ENCODE assay signal across 15 cellular contexts in genomic region chr3:39279745-39280517, GRCh38. TPM values are rescaled to one million over a fixed set of nuclear protein-coding genes. Genes with fewer than 3 reads are reported as not detected.
DNase-seq lines count a peak whose midpoint lies in the region; ATAC-seq, FAIRE-seq and TF ChIP-seq lines count a peak whose summit lies in the region.
"Had no signal": no experiment of that assay in that cellular context is flagged by ENCODE, and none has a peak within 500 bp of the region (broad histone marks: within the 10 kb centered on the region; RNA-seq: fewer than 3 reads in every experiment).

Gene CX3CR1, minus strand, starts transcription at chr3:39280036. Its CDS starts 13,527 bp downstream, at chr3:39266509.

- peaks cover 11% of the 10 kb centered on the region for H3K4me1 ChIP-seq in left ventricle myocardium inferior
- no peaks in the 10 kb centered on the region for H3K4me1 ChIP-seq in keratinocyte (ENCODE audit: control insufficient read depth, extremely low read depth, insufficient read depth, low read length)
- no peaks in the 10 kb centered on the region for H3K4me1 ChIP-seq in thyroid gland
- H3K4me1 ChIP-seq in Karpas-422 (ENCODE audit: low read length): peaks cover 10% of the 10 kb centered on the region

- H3K9me1 ChIP-seq in keratinocyte (ENCODE audit: control insufficient read depth, extremely low read depth, insufficient read depth, low read length): no peaks in the 10 kb centered on the region

- ATAC-seq in Right ventricle myocardium superior (ENCODE audit: poor library complexity): peak; percentile 69
- ATAC-seq in T-helper 17 cell: no peak

- H2AFZ ChIP-seq in keratinocyte (ENCODE audit: control insufficient read depth, low read length) (no peak within 1 kb of the TSS), Karpas-422 (ENCODE audit: low read length) (no peak within 1 kb of the TSS)

- H3K4me2 ChIP-seq in keratinocyte (ENCODE audit: control insufficient read depth, extremely low read depth, insufficient read depth, low read depth, low read length) (no peak within 1 kb of the TSS), Karpas-422 (ENCODE audit: low read depth, low read length, poor library complexity, severe bottlenecking) (no peak within 1 kb of the TSS)

- peak; percentile 13 for FAIRE-seq in keratinocyte (lab: Jason Lieb, UNC)
- FAIRE-seq: endothelial cell of umbilical vein, GM19239 had no signal

- H3K36me3 Mint-ChIP-seq in T-helper 17 cell (ENCODE audit: low read depth): no peaks in the 10 kb centered on the region

- intact Hi-C loops in Right ventricle myocardium superior (cut with DNase I) (loop anchor here (5.0 kb wide), 1 partner anchor 73 kb away; no protein-coding TSS in a partner anchor), left ventricle myocardium inferior (cut with micrococcal nuclease) (no loop called here), thyroid gland (cut with DNase I) (loop anchor here (5.0 kb wide), 1 partner anchor 158 kb away; no protein-coding TSS in a partner anchor)

- WGBS in thyroid gland, 2 donors: 50 to 74% methylated on average over 4 to 5 of the region's 5 CpGs

- no peak for TF ChIP-seq POLR2A in thyroid gland (IDR thresholded peaks at IDR 0.05)

- H3K27ac ChIP-seq in left ventricle myocardium inferior (replicated peaks): no peak within 1 kb of the TSS
- H3K27ac ChIP-seq in keratinocyte (ENCODE audit: control insufficient read depth, insufficient read depth, low read length): no peak within 1 kb of the TSS
- no peak within 1 kb of the TSS for H3K27ac ChIP-seq in thyroid gland
- no peak within 1 kb of the TSS for H3K27ac ChIP-seq in Karpas-422 (ENCODE audit: low read length)

- dilution Hi-C loops in keratinocyte (cut with MboI; ENCODE audit: extremely low pct_ligation_motif_present, low sequenced_read_pairs): no loop called here

- peak within 1 kb of the TSS; percentile 67 for H3K4me3 Mint-ChIP-seq in T-helper 17 cell

- no peak within 1 kb of the TSS for H3K9ac ChIP-seq in keratinocyte (ENCODE audit: control insufficient read depth, extremely low read depth, insufficient read depth, low read length)
- no peak within 1 kb of the TSS for H3K9ac ChIP-seq in Karpas-422 (ENCODE audit: low read length)

- H4K20me1 ChIP-seq in keratinocyte (ENCODE audit: control insufficient read depth, extremely low read depth, insufficient read depth, low read length) (no peaks in the 10 kb centered on the region), Karpas-422 (ENCODE audit: insufficient read depth, low read depth, low read length) (no peaks in the 10 kb centered on the region)

- peak within 1 kb of the TSS; percentile 81 for H3K27ac Mint-ChIP-seq in T-helper 17 cell
- H3K27ac Mint-ChIP-seq: B cell had no signal

- DNase-seq in Right ventricle myocardium superior (no peak), left ventricle myocardium inferior (no peak), T-helper 17 cell (no peak), keratinocyte (ENCODE audit: low read depth, low spot score) (no peak), NCI-H1105 treated with DMSO at 0.1 percent for 48 hours (lab: John Stamatoyannopoulos, UW) (no peak), thyroid gland (no peak), Karpas-422 (no peak)
- no peak for DNase-seq in activated CD4-positive, alpha-beta T cell treated with anti-CD3 and anti-CD28 coated beads, Interleukin-2, amount 50 U/mL, for 4 hours
- DNase-seq: activated CD4-positive, CD25-positive, alpha-beta regulatory T cell treated with anti-CD3 and anti-CD28 coated beads, Interleukin-2, amount 50 U/mL, for 72 hours; NCI-H1105; stimulated activated CD4-positive, alpha-beta T cell treated with anti-CD3 and anti-CD28 coated beads, Interleukin-4, amount 100 ng/mL, for 4 hours had no signal

- H3K27me3 ChIP-seq in left ventricle myocardium inferior (ENCODE audit: low read depth) (no peaks in the 10 kb centered on the region), keratinocyte (ENCODE audit: control insufficient read depth, extremely low read depth, insufficient read depth, low read length) (no peaks in the 10 kb centered on the region), thyroid gland (no peaks in the 10 kb centered on the region), Karpas-422 (ENCODE audit: low read length) (no peaks in the 10 kb centered on the region)
- H3K27me3 ChIP-seq: upper lobe of left lung had no signal

- no peaks in the 10 kb centered on the region for H3K9me2 ChIP-seq in Karpas-422 (replicated peaks; ENCODE audit: insufficient read depth, low read length)

- no peaks in the 10 kb centered on the region for H3K36me3 ChIP-seq in left ventricle myocardium inferior
- H3K36me3 ChIP-seq in keratinocyte (ENCODE audit: control insufficient read depth in 2 of 2, extremely low read depth in 1 of 2, insufficient read depth in 2 of 2, low read length in 2 of 2): no peaks in the 10 kb centered on the region
- H3K36me3 ChIP-seq in thyroid gland: no peaks in the 10 kb centered on the region
- H3K36me3 ChIP-seq in Karpas-422 (ENCODE audit: insufficient read depth, low read length): no peaks in the 10 kb centered on the region
- H3K36me3 ChIP-seq: upper lobe of left lung had no signal

- H3K27me3 Mint-ChIP-seq in T-helper 17 cell: peaks cover 13% of the 10 kb centered on the region
- H3K27me3 Mint-ChIP-seq: B cell had no signal

- TF ChIP-seq CTCF in left ventricle myocardium inferior (IDR thresholded peaks at IDR 0.05; ENCODE audit: borderline replicate concordance) (no peak), keratinocyte (optimal IDR thresholded peaks at IDR 0.05 in 1 of 3, IDR thresholded peaks at IDR 0.05 in 1 of 3, conservative IDR thresholded peaks at IDR 0.05 in 1 of 3; ENCODE audit: extremely low read depth in 1 of 3, insufficient read depth in 2 of 3, low read length in 3 of 3) (no peak), thyroid gland (IDR thresholded peaks at IDR 0.05) (no peak)

- no peak within 1 kb of the TSS for H3K4me3 ChIP-seq in left ventricle myocardium inferior
- H3K4me3 ChIP-seq in keratinocyte (ENCODE audit: control insufficient read depth in 2 of 3, extremely low read depth in 1 of 3, insufficient read depth in 2 of 3, low read depth in 1 of 3, low read length in 3 of 3): no peak within 1 kb of the TSS
- no peak within 1 kb of the TSS for H3K4me3 ChIP-seq in thyroid gland (replicated peaks in 1 of 3)
- no peak within 1 kb of the TSS for H3K4me3 ChIP-seq in Karpas-422 (ENCODE audit: low read length)

- H3K4me1 Mint-ChIP-seq in T-helper 17 cell: peaks cover 36% of the 10 kb centered on the region

- H3K9me3 ChIP-seq in left ventricle myocardium inferior (replicated peaks) (no peaks in the 10 kb centered on the region), T-helper 17 cell (ENCODE audit: control insufficient read depth, low read length, poor library complexity, severe bottlenecking) (no peaks in the 10 kb centered on the region), keratinocyte (ENCODE audit: control insufficient read depth, low read depth, low read length) (no peaks in the 10 kb centered on the region), thyroid gland (no peaks in the 10 kb centered on the region), Karpas-422 (ENCODE audit: low read length) (no peaks in the 10 kb centered on the region)
- H3K9me3 ChIP-seq: upper lobe of left lung had no signal

- H3K79me2 ChIP-seq in keratinocyte (ENCODE audit: control insufficient read depth, insufficient read depth, low read length) (no peaks in the 10 kb centered on the region), Karpas-422 (ENCODE audit: low read length) (no peaks in the 10 kb centered on the region)

RNA-seq across cellular contexts. Expression of gene CX3CR1, which starts in this region (rescaled TPM):
- total RNA-seq in Right ventricle myocardium superior (1.5 TPM), left ventricle myocardium inferior (0.82 TPM), T-helper 17 cell (1 to 10 TPM in 1 of 2 donors, under 1 TPM in 1; 0.65 to 3.1 TPM), thyroid gland (1 to 10 TPM in 2 of 4 donors, under 1 TPM in 1, not detected in 1; 0.27 to 1.9 (median 1.1) TPM)
- polyA plus RNA-seq in keratinocyte: 0.05 TPM in 2 of 3 replicates, not detected in the other
- not detected for polyA plus RNA-seq in keratinocyte (2011; ENCODE audit: low read depth)
- not detected in 2 replicates for polyA plus RNA-seq in keratinocyte (2011; cell fraction: cytosol; rRNA removed)
- 0.03 TPM in 1 of 2 replicates, not detected in the other for polyA plus RNA-seq in keratinocyte (2011; cell fraction: nucleus; rRNA removed)
- polyA plus RNA-seq in keratinocyte (2012; ENCODE audit: low replicate concordance): not detected in 2 replicates
- 0.23 TPM in 1 of 3 replicates, not detected in the others for polyA minus RNA-seq in keratinocyte
- not detected for polyA minus RNA-seq in keratinocyte (2011; cell fraction: cytosol; rRNA and poly(A)+ RNA removed)
- polyA minus RNA-seq in keratinocyte (2011; cell fraction: nucleus; rRNA and poly(A)+ RNA removed): not detected in 2 replicates
- 0.48 TPM in 1 of 2 replicates, not detected in the other for total RNA-seq in Karpas-422 (2014; rRNA removed; shearing (Covaris generic); ENCODE audit: low replicate concordance)
- total RNA-seq: endothelial cell of umbilical vein had no signal
- polyA plus RNA-seq: endothelial cell of umbilical vein had no signal
